Comparison of ENCODE assay signal across 33 cellular contexts in the genomic region with DNA sequence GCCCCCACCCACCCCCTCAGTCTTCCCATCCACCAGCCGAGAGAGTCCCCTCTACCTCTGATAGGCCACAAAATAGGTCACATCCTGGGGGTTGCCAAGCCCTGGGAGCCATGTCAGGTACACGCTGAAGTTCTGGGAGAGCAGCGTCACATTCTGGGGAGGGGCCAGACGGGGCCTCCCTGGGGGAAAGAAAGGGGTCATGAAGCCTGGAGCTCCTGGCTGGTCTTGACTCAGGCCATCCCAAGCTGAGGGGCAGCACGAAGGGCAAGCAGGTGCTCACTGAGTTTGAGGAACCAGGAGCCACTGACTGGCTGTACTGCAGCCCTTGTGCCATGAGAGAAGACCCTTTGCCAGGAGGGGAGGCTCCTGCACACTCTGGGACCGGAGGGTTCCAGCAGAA. TPM values are rescaled to one million over a fixed set of nuclear protein-coding genes. Genes with fewer than 3 reads are reported as not detected.
"Had no signal": no experiment of that assay in that cellular context is flagged by ENCODE, and none has a peak within 500 bp of the region (broad histone marks: within the 10 kb centered on the region; RNA-seq: fewer than 3 reads in every experiment).

No MANE protein-coding gene starts in this region.

- DNase-seq: activated CD4-positive, alpha-beta memory T cell treated with anti-CD3 and anti-CD28 coated beads for 36 hours; activated CD4-positive, alpha-beta T cell treated with anti-CD3 and anti-CD28 coated beads for 36 hours; activated CD4-positive, alpha-beta T cell treated with anti-CD3 and anti-CD28 coated beads, Interleukin-2, amount 10 ng/mL, durations not matched to agents 24 days and 14 days; activated CD4-positive, CD25-positive, alpha-beta regulatory T cell; activated CD4-positive, CD25-positive, alpha-beta regulatory T cell treated with anti-CD3 and anti-CD28 coated beads, Interleukin-2, amount 50 U/mL, for 72 hours; activated CD8-positive, alpha-beta memory T cell treated with anti-CD3 and anti-CD28 coated beads, Interleukin-2, amount 10 ng/mL, durations not matched to agents 7 days and 5 days; activated CD8-positive, alpha-beta memory T cell treated with anti-CD3 and anti-CD28 coated beads, Interleukin-2, amount 50 U/mL, for 4 hours; activated CD8-positive, alpha-beta T cell treated with anti-CD3 and anti-CD28 coated beads, Interleukin-2, amount 10 ng/mL, durations not matched to agents 7 days and 5 days; activated gamma-delta T cell treated with Interleukin-2 at 50 U/mL for 16 hours; activated naive CD4-positive, alpha-beta T cell treated with anti-CD3 and anti-CD28 coated beads, Interleukin-2, amount 50 U/mL, for 16 hours; activated naive CD4-positive, alpha-beta T cell treated with Interleukin-2 at 50 U/mL for 16 hours; activated T-cell treated with anti-CD3 and anti-CD28 coated beads, Interleukin-2, amount 50 U/mL, for 1 hour; activated T-cell treated with anti-CD3 and anti-CD28 coated beads, Interleukin-2, amount 50 U/mL, for 48 hours; amniotic stem cell; anterior cingulate cortex; caudate nucleus; colonic mucosa; effector memory CD4-positive, alpha-beta T cell; endodermal cell; foreskin fibroblast; glutamatergic neuron; heart left ventricle; T-helper 2 cell had no signal

- ATAC-seq: activated CD4-positive, alpha-beta T cell treated with anti-CD3 and anti-CD28 coated beads for 36 hours; activated CD8-positive, alpha-beta memory T cell treated with anti-CD3 and anti-CD28 coated beads, Interleukin-2, amount 10 ng/mL, durations not matched to agents 7 days and 5 days; activated CD8-positive, alpha-beta T cell treated with anti-CD3 and anti-CD28 coated beads, Interleukin-2, amount 10 ng/mL, durations not matched to agents 7 days and 5 days; esophagus mucosa had no signal

- H3K4me3 ChIP-seq: colonic mucosa, heart left ventricle had no signal

- H3K27me3 Mint-ChIP-seq: activated CD4-positive, alpha-beta memory T cell treated with anti-CD3 and anti-CD28 coated beads for 36 hours; activated CD4-positive, alpha-beta T cell treated with anti-CD3 and anti-CD28 coated beads for 36 hours; activated CD4-positive, alpha-beta T cell treated with anti-CD3 and anti-CD28 coated beads, Interleukin-2, amount 10 ng/mL, durations not matched to agents 24 days and 14 days; activated CD8-positive, alpha-beta memory T cell treated with anti-CD3 and anti-CD28 coated beads, Interleukin-2, amount 10 ng/mL, durations not matched to agents 7 days and 5 days; activated naive CD8-positive, alpha-beta T cell had no signal

- H3K36me3 ChIP-seq: colonic mucosa, heart left ventricle had no signal

- H3K27me3 ChIP-seq: colonic mucosa had no signal

- H3K27ac Mint-ChIP-seq: activated CD4-positive, alpha-beta memory T cell treated with anti-CD3 and anti-CD28 coated beads for 36 hours; activated CD4-positive, alpha-beta T cell treated with anti-CD3 and anti-CD28 coated beads for 36 hours; activated CD4-positive, alpha-beta T cell treated with anti-CD3 and anti-CD28 coated beads, Interleukin-2, amount 10 ng/mL, durations not matched to agents 24 days and 14 days; activated CD8-positive, alpha-beta memory T cell treated with anti-CD3 and anti-CD28 coated beads, Interleukin-2, amount 10 ng/mL, durations not matched to agents 7 days and 5 days; activated CD8-positive, alpha-beta T cell treated with anti-CD3 and anti-CD28 coated beads, Interleukin-2, amount 10 ng/mL, durations not matched to agents 7 days and 5 days; activated naive CD8-positive, alpha-beta T cell; activated T-helper 1 cell treated with anti-CD3 and anti-CD28 coated beads, Interleukin-12 subunit alpha, Interleukin-12 subunit beta, Interleukin-2, Interleukin-4 antibody, amounts not matched to agents 30 ng/mL and 10 ng/mL and 1 ng/mL, durations not matched to agents 14 hours and 24 hours and 36 hours; activated T-helper 2 cell treated with anti-CD3 and anti-CD28 coated beads, Interferon-gamma antibody, Interleukin-2, Interleukin-4, amounts not matched to agents 10 μg/mL and 5 μg/mL and 100 μg/mL, durations not matched to agents 14 hours and 24 hours and 36 hours; endodermal cell had no signal

- H3K4me1 Mint-ChIP-seq: activated CD4-positive, alpha-beta T cell treated with anti-CD3 and anti-CD28 coated beads for 36 hours; activated CD4-positive, alpha-beta T cell treated with anti-CD3 and anti-CD28 coated beads, Interleukin-2, amount 10 ng/mL, durations not matched to agents 24 days and 14 days; activated CD8-positive, alpha-beta memory T cell treated with anti-CD3 and anti-CD28 coated beads, Interleukin-2, amount 10 ng/mL, durations not matched to agents 7 days and 5 days had no signal

- H3K4me1 ChIP-seq: colonic mucosa, heart left ventricle had no signal

- H3K9me3 Mint-ChIP-seq: activated CD4-positive, alpha-beta memory T cell treated with anti-CD3 and anti-CD28 coated beads for 36 hours; activated CD4-positive, alpha-beta T cell treated with anti-CD3 and anti-CD28 coated beads, Interleukin-2, amount 10 ng/mL, durations not matched to agents 24 days and 14 days; activated T-helper 1 cell treated with anti-CD3 and anti-CD28 coated beads, Interleukin-12 subunit alpha, Interleukin-12 subunit beta, Interleukin-2, Interleukin-4 antibody, amounts not matched to agents 30 ng/mL and 10 ng/mL and 1 ng/mL, durations not matched to agents 14 hours and 24 hours and 36 hours; activated T-helper 2 cell treated with anti-CD3 and anti-CD28 coated beads, Interferon-gamma antibody, Interleukin-2, Interleukin-4, amounts not matched to agents 10 μg/mL and 5 μg/mL and 100 μg/mL, durations not matched to agents 14 hours and 24 hours and 36 hours; endodermal cell had no signal

- H3K27ac ChIP-seq: colonic mucosa, heart left ventricle had no signal

- H3K4me3 Mint-ChIP-seq: activated CD4-positive, alpha-beta memory T cell treated with anti-CD3 and anti-CD28 coated beads for 36 hours; activated CD4-positive, alpha-beta T cell treated with anti-CD3 and anti-CD28 coated beads for 36 hours; activated CD4-positive, alpha-beta T cell treated with anti-CD3 and anti-CD28 coated beads, Interleukin-2, amount 10 ng/mL, durations not matched to agents 24 days and 14 days; activated CD8-positive, alpha-beta memory T cell treated with anti-CD3 and anti-CD28 coated beads, Interleukin-2, amount 10 ng/mL, durations not matched to agents 7 days and 5 days; activated CD8-positive, alpha-beta T cell treated with anti-CD3 and anti-CD28 coated beads, Interleukin-2, amount 10 ng/mL, durations not matched to agents 7 days and 5 days; activated naive CD8-positive, alpha-beta T cell; activated T-helper 1 cell treated with anti-CD3 and anti-CD28 coated beads, Interleukin-12 subunit alpha, Interleukin-12 subunit beta, Interleukin-2, Interleukin-4 antibody, amounts not matched to agents 30 ng/mL and 10 ng/mL and 1 ng/mL, durations not matched to agents 14 hours and 24 hours and 36 hours; endodermal cell had no signal

- H3K9me3 ChIP-seq: colonic mucosa, heart left ventricle had no signal

RNA-seq across cellular contexts. Expression of a gene that starts 37.7 kb away (rescaled TPM):
- total RNA-seq: activated CD4-positive, alpha-beta memory T cell treated with anti-CD3 and anti-CD28 coated beads for 36 hours; activated CD4-positive, alpha-beta T cell treated with anti-CD3 and anti-CD28 coated beads for 36 hours; activated CD4-positive, alpha-beta T cell treated with anti-CD3 and anti-CD28 coated beads, Interleukin-2, amount 10 ng/mL, durations not matched to agents 24 days and 14 days; activated CD8-positive, alpha-beta memory T cell treated with anti-CD3 and anti-CD28 coated beads for 36 hours; activated CD8-positive, alpha-beta T cell treated with anti-CD3 and anti-CD28 coated beads, Interleukin-2, amount 10 ng/mL, durations not matched to agents 7 days and 5 days; activated T-helper 1 cell treated with anti-CD3 and anti-CD28 coated beads, Interleukin-12 subunit alpha, Interleukin-12 subunit beta, Interleukin-2, Interleukin-4 antibody, amounts not matched to agents 30 ng/mL and 10 ng/mL and 1 ng/mL, durations not matched to agents 14 hours and 24 hours and 36 hours; activated T-helper 2 cell treated with anti-CD3 and anti-CD28 coated beads, Interferon-gamma antibody, Interleukin-2, Interleukin-4, amounts not matched to agents 10 μg/mL and 5 μg/mL and 100 μg/mL, durations not matched to agents 14 hours and 24 hours and 36 hours; astrocyte; dermis microvascular lymphatic vessel endothelial cell; endodermal cell; epithelial cell of proximal tubule; frontal cortex; T-helper 1 cell treated with Interleukin-12 subunit alpha and Interleukin-12 subunit beta and Interleukin-4 antibody, amounts not matched to agents 30 ng/mL and 1 ng/mL, for 36 hours had no signal
